ENCODE assay signal across 15 cellular contexts in genomic region chr3:79473993-79474392, GRCh38.
"Had no signal": no experiment of that assay in that cellular context is flagged by ENCODE, and none has a peak within 500 bp of the region (broad histone marks: within the 10 kb centered on the region; RNA-seq: fewer than 3 reads in every experiment).

No MANE protein-coding gene starts in this region.

- H3K9me3 ChIP-seq: esophagus muscularis mucosa, thyroid gland had no signal

- H3K4me1 ChIP-seq: esophagus muscularis mucosa, thyroid gland had no signal

- H3K27ac ChIP-seq: dorsolateral prefrontal cortex, esophagus muscularis mucosa, skin epidermis, thyroid gland had no signal

- H3K27me3 ChIP-seq: dorsolateral prefrontal cortex, esophagus muscularis mucosa, thyroid gland had no signal

- H3K4me3 ChIP-seq: dorsolateral prefrontal cortex, esophagus muscularis mucosa, skin epidermis, thyroid gland had no signal

- DNase-seq: activated CD4-positive, alpha-beta T cell treated with anti-CD3 and anti-CD28 coated beads, Interleukin-2, amount 50 U/mL, for 4 hours; activated naive CD4-positive, alpha-beta T cell treated with Interleukin-2 at 50 U/mL for 16 hours; activated T-cell treated with anti-CD3 and anti-CD28 coated beads for 4 hours; aorta; dorsolateral prefrontal cortex; head of caudate nucleus; nephron progenitor cell; occipital lobe; right cardiac atrium; stimulated activated CD4-positive, alpha-beta T cell treated with anti-CD3 and anti-CD28 coated beads, Interleukin-15, amount 100 ng/mL, for 24 hours; stimulated activated CD4-positive, alpha-beta T cell treated with anti-CD3 and anti-CD28 coated beads, Interleukin-4, amount 100 ng/mL, for 1 hour; stimulated activated naive B cell treated with anti-CD40 and anti-IgM and Interleukin-4, amounts not matched to agents 10 μg/mL and 1 μg/mL and 100 μg/mL, for 72 hours; thyroid gland had no signal

- H3K36me3 ChIP-seq: esophagus muscularis mucosa, thyroid gland had no signal
